15 cellular contexts compared by ENCODE assay signal in the genomic region with DNA sequence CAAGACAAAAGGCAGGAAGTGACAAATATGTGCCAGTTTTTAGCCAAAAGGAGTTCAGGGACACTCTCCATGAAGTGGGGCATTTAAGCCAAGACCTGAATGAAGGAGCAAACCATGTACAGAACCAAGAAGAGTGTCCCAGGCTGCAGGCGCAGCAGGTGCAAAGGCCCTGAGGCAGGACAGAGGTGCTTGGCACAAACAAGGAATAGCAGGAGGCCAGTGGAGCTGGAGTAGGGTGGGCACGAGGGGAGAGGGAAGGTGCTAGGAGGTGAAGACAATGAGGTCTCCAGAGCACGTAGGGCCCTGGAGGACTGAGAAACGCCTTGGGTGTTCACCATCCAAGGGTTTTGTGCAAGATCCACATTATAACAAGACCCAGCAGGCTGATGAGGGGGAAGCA.
DNase-seq lines count a peak whose midpoint lies in the region; ATAC-seq, FAIRE-seq and TF ChIP-seq lines count a peak whose summit lies in the region.
"Had no signal": no experiment of that assay in that cellular context is flagged by ENCODE, and none has a peak within 500 bp of the region (broad histone marks: within the 10 kb centered on the region; RNA-seq: fewer than 3 reads in every experiment).

No MANE protein-coding gene starts in this region.

- H3K4me1 Mint-ChIP-seq in osteocyte (ENCODE audit: unreplicated experiment): peaks cover 19% of the 10 kb centered on the region
- H3K4me1 Mint-ChIP-seq in stimulated activated naive B cell treated with anti-CD40 and anti-IgM and Interleukin-4, amounts not matched to agents 10 μg/mL and 1 μg/mL and 100 μg/mL, for 72 hours: no peaks in the 10 kb centered on the region
- H3K4me1 Mint-ChIP-seq: CD8-positive, alpha-beta memory T cell had no signal

- H3K27me3 ChIP-seq in right atrium auricular region: peaks cover 0 to 5% of the 10 kb centered on the region in 2 donors
- H3K27me3 ChIP-seq in left ventricle myocardium inferior (ENCODE audit: low read depth): peaks cover 77% of the 10 kb centered on the region
- H3K27me3 ChIP-seq in esophagus muscularis mucosa: peaks cover 0 to 26% (median 5%) of the 10 kb centered on the region in 4 donors

- H3K36me3 Mint-ChIP-seq in osteocyte (ENCODE audit: unreplicated experiment): no peaks in the 10 kb centered on the region
- H3K36me3 Mint-ChIP-seq in stimulated activated naive B cell treated with anti-CD40 and anti-IgM and Interleukin-4, amounts not matched to agents 10 μg/mL and 1 μg/mL and 100 μg/mL, for 72 hours: no peaks in the 10 kb centered on the region
- H3K36me3 Mint-ChIP-seq: CD8-positive, alpha-beta memory T cell had no signal

- FAIRE-seq in H54 (lab: Jason Lieb, UNC): no peak

- TF ChIP-seq POLR2A in esophagus muscularis mucosa (IDR thresholded peaks at IDR 0.05; ENCODE audit: low read depth) (no peak), H54 (IDR thresholded peaks at IDR 0.05; ENCODE audit: low read depth, low read length) (no peak)

- no peaks in the 10 kb centered on the region for H3K36me3 ChIP-seq in right atrium auricular region
- H3K36me3 ChIP-seq in left ventricle myocardium inferior: no peaks in the 10 kb centered on the region
- H3K36me3 ChIP-seq in esophagus muscularis mucosa: no peaks in the 10 kb centered on the region

- ATAC-seq in stimulated activated naive B cell treated with anti-CD40 and anti-IgM and Interleukin-4, amounts not matched to agents 10 μg/mL and 1 μg/mL and 100 μg/mL, for 72 hours (replicated peaks): no peak
- no peak for ATAC-seq in HG02852 (IDR thresholded peaks at IDR 0.05; ENCODE audit: unreplicated experiment)

- no peaks in the 10 kb centered on the region for H3K4me1 ChIP-seq in right atrium auricular region
- no peaks in the 10 kb centered on the region for H3K4me1 ChIP-seq in left ventricle myocardium inferior
- H3K4me1 ChIP-seq in esophagus muscularis mucosa: peaks cover 3 to 25% (median 13%) of the 10 kb centered on the region in 4 donors
- H3K4me1 ChIP-seq: Caco-2 had no signal

- no peak overlapping the region for H3K4me3 Mint-ChIP-seq in osteocyte (ENCODE audit: unreplicated experiment)
- no peak overlapping the region for H3K4me3 Mint-ChIP-seq in stimulated activated naive B cell treated with anti-CD40 and anti-IgM and Interleukin-4, amounts not matched to agents 10 μg/mL and 1 μg/mL and 100 μg/mL, for 72 hours
- H3K4me3 Mint-ChIP-seq: CD8-positive, alpha-beta memory T cell had no signal

- DNase-seq in right atrium auricular region (ENCODE audit: low spot score): peak; percentile 43
- no peak for DNase-seq in left ventricle myocardium inferior
- DNase-seq in esophagus muscularis mucosa (ENCODE audit: extremely low spot score): peak; percentile 55
- peak; percentile 32 for DNase-seq in osteocyte (ENCODE audit: extremely low spot score, unreplicated experiment)
- no peak for DNase-seq in stimulated activated naive B cell treated with anti-CD40 and anti-IgM and Interleukin-4, amounts not matched to agents 10 μg/mL and 1 μg/mL and 100 μg/mL, for 72 hours
- no peak for DNase-seq in H54 (ENCODE audit: insufficient read length, low spot score)
- DNase-seq: Caco-2; CD8-positive, alpha-beta memory T cell; DND-41; GF-D8; H7; KBM-7 had no signal

- no peaks in the 10 kb centered on the region for H3K9me3 ChIP-seq in right atrium auricular region
- no peaks in the 10 kb centered on the region for H3K9me3 ChIP-seq in left ventricle myocardium inferior (replicated peaks)
- no peaks in the 10 kb centered on the region for H3K9me3 ChIP-seq in esophagus muscularis mucosa
- H3K9me3 ChIP-seq: Caco-2 had no signal

- no peak for TF ChIP-seq EP300 in esophagus muscularis mucosa (IDR thresholded peaks at IDR 0.05)

- TF ChIP-seq CTCF in right atrium auricular region (IDR thresholded peaks at IDR 0.05): no peak
- TF ChIP-seq CTCF in left ventricle myocardium inferior (IDR thresholded peaks at IDR 0.05; ENCODE audit: borderline replicate concordance): no peak
- no peak for TF ChIP-seq CTCF in esophagus muscularis mucosa (IDR thresholded peaks at IDR 0.05)
- TF ChIP-seq CTCF in osteocyte (IDR thresholded peaks at IDR 0.05): no peak

- no peak overlapping the region for H3K4me3 ChIP-seq in right atrium auricular region
- no peak overlapping the region for H3K4me3 ChIP-seq in left ventricle myocardium inferior
- H3K4me3 ChIP-seq in esophagus muscularis mucosa: no peak overlapping the region

- no peak overlapping the region for H3K27ac Mint-ChIP-seq in osteocyte (ENCODE audit: unreplicated experiment)
- no peak overlapping the region for H3K27ac Mint-ChIP-seq in stimulated activated naive B cell treated with anti-CD40 and anti-IgM and Interleukin-4, amounts not matched to agents 10 μg/mL and 1 μg/mL and 100 μg/mL, for 72 hours
- H3K27ac Mint-ChIP-seq: CD8-positive, alpha-beta memory T cell had no signal

- intact Hi-C loops in left ventricle myocardium inferior (cut with micrococcal nuclease): no loop called here
- intact Hi-C loops in esophagus muscularis mucosa (cut with DNase I): no loop called here

- peaks cover 4% of the 10 kb centered on the region for H3K9me3 Mint-ChIP-seq in osteocyte (ENCODE audit: unreplicated experiment)
- H3K9me3 Mint-ChIP-seq in stimulated activated naive B cell treated with anti-CD40 and anti-IgM and Interleukin-4, amounts not matched to agents 10 μg/mL and 1 μg/mL and 100 μg/mL, for 72 hours: peaks cover 4% of the 10 kb centered on the region in 2 donors
- H3K9me3 Mint-ChIP-seq: CD8-positive, alpha-beta memory T cell had no signal

- H3K27ac ChIP-seq in right atrium auricular region (no peak overlapping the region), left ventricle myocardium inferior (replicated peaks) (no peak overlapping the region), esophagus muscularis mucosa (replicated peaks in 1 of 4) (no peak overlapping the region)
- H3K27ac ChIP-seq: 22Rv1, HL-60 had no signal

- no peaks in the 10 kb centered on the region for H3K27me3 Mint-ChIP-seq in osteocyte (ENCODE audit: unreplicated experiment)
- peaks cover 23 to 50% of the 10 kb centered on the region in 2 donors for H3K27me3 Mint-ChIP-seq in stimulated activated naive B cell treated with anti-CD40 and anti-IgM and Interleukin-4, amounts not matched to agents 10 μg/mL and 1 μg/mL and 100 μg/mL, for 72 hours

- WGBS in esophagus muscularis mucosa: 93% methylated on average over 4 of the region's 4 CpGs

Comparison
In these comparisons a context has a peak if more than half of its experiments do, and no peak if none do; other contexts are left out.
1. DNase-seq: peak in right atrium auricular region (single experiment), esophagus muscularis mucosa (single experiment) and osteocyte (single experiment); none in left ventricle myocardium inferior (single experiment), stimulated activated naive B cell treated with anti-CD40 and anti-IgM and Interleukin-4, amounts not matched to agents 10 μg/mL and 1 μg/mL and 100 μg/mL, for 72 hours (single experiment) and H54 (single experiment).